18 cellular contexts compared by ENCODE assay signal in genomic region chr2:218961229-218961628, GRCh38. TPM values are rescaled to one million over a fixed set of nuclear protein-coding genes. Genes with fewer than 3 reads are reported as not detected.
DNase-seq lines count a peak whose midpoint lies in the region; ATAC-seq and TF ChIP-seq lines count a peak whose summit lies in the region.
"Had no signal": no experiment of that assay in that cellular context is flagged by ENCODE, and none has a peak within 500 bp of the region (broad histone marks: within the 10 kb centered on the region; RNA-seq: fewer than 3 reads in every experiment).

No MANE protein-coding gene starts in this region.

- H3K4me3 ChIP-seq in GM23338 (peak overlapping the region; percentile 83), ascending aorta (no peak overlapping the region)

- H3K27me3 Mint-ChIP-seq in GM23338 (ENCODE audit: insufficient read depth, low read depth, poor library complexity) (peaks cover 59% of the 10 kb centered on the region), brain (peaks cover 89% of the 10 kb centered on the region), nephron progenitor cell (ENCODE audit: low read depth, poor library complexity) (peaks cover 74% of the 10 kb centered on the region)

- H3K36me3 Mint-ChIP-seq in GM23338 (ENCODE audit: low read depth) (no peaks in the 10 kb centered on the region; the same call in 2 of the 3 replicates), brain (no peaks in the 10 kb centered on the region), nephron progenitor cell (ENCODE audit: low read depth) (no peaks in the 10 kb centered on the region)

- ATAC-seq in GM23338 (no peak), HG02642 (IDR thresholded peaks at IDR 0.05; ENCODE audit: poor library complexity, unreplicated experiment) (no peak)

- no peak overlapping the region for H3K27ac ChIP-seq in GM23338 (ENCODE audit: low read depth)
- no peak overlapping the region for H3K27ac ChIP-seq in ascending aorta
- H3K27ac ChIP-seq: HL-60, neutrophil, spleen had no signal

- DNase-seq in NCI-H748 treated with DMSO at 0.1 percent for 48 hours (lab: John Stamatoyannopoulos, UW) (peak; percentile 40), NCI-H748 (lab: John Stamatoyannopoulos, UW; ENCODE audit: unreplicated experiment) (no peak), GM23338 (ENCODE audit: low spot score) (no peak), nephron progenitor cell (no peak), medulla oblongata (ENCODE audit: extremely low spot score) (no peak), ascending aorta (ENCODE audit: low spot score in 2 of 2) (no peak)
- DNase-seq: effector CD8-positive, alpha-beta T cell; foreskin melanocyte; GOT3; spleen; SW 1271 had no signal

- H3K36me3 ChIP-seq in GM23338 (ENCODE audit: insufficient read depth) (no peaks in the 10 kb centered on the region), ascending aorta (no peaks in the 10 kb centered on the region)
- H3K36me3 ChIP-seq: neutrophil, spleen had no signal

- H3K9me3 Mint-ChIP-seq in GM23338 (no peaks in the 10 kb centered on the region), brain (peaks cover 0 to 9% (median 0%) of the 10 kb centered on the region in 5 experiments), nephron progenitor cell (no peaks in the 10 kb centered on the region)

- no peaks in the 10 kb centered on the region for H3K9me3 ChIP-seq in ascending aorta
- H3K9me3 ChIP-seq: neutrophil had no signal

- peak overlapping the region; percentile 82 for H3K4me3 Mint-ChIP-seq in GM23338
- peak overlapping the region; percentile 87 to 88 (median 88) for H3K4me3 Mint-ChIP-seq in brain
- H3K4me3 Mint-ChIP-seq in nephron progenitor cell = peak overlapping the region; percentile 81

- no peaks in the 10 kb centered on the region; the same call in 1 of the 2 replicates for H4K20me1 ChIP-seq in GM23338 (replicated peaks; ENCODE audit: insufficient read depth)

- H3K4me1 ChIP-seq in GM23338 (ENCODE audit: insufficient read depth) (peaks cover 26% of the 10 kb centered on the region), ascending aorta (peaks cover 0 to 5% of the 10 kb centered on the region in 2 donors)

- H2AFZ ChIP-seq in GM23338 = no peak overlapping the region

- H3F3A ChIP-seq in GM23338 (replicated peaks; ENCODE audit: low read depth) = peaks cover 8% of the 10 kb centered on the region

- H3K27ac Mint-ChIP-seq in GM23338 = no peak overlapping the region
- H3K27ac Mint-ChIP-seq in brain = peak overlapping the region in 4 of 5 experiments; percentile 64 to 86 (median 82)
- H3K27ac Mint-ChIP-seq in nephron progenitor cell = no peak overlapping the region

- H3K79me2 ChIP-seq in GM23338 (replicated peaks; ENCODE audit: insufficient read depth) = no peaks in the 10 kb centered on the region

- no peaks in the 10 kb centered on the region for H3K9me2 ChIP-seq in GM23338 (ENCODE audit: insufficient read depth)

- H3K4me1 Mint-ChIP-seq in GM23338 (peaks cover 32% of the 10 kb centered on the region), brain (peaks cover 54% of the 10 kb centered on the region), nephron progenitor cell (peaks cover 36% of the 10 kb centered on the region)

- peak overlapping the region; percentile 95 for H3K4me2 ChIP-seq in GM23338

- intact Hi-C loops in ascending aorta (cut with DNase I) = no loop called here

- TF ChIP-seq CTCF in GM23338 (conservative IDR thresholded peaks at IDR 0.05; ENCODE audit: low read depth in 2 of 2) (no peak), brain (conservative IDR thresholded peaks at IDR 0.05) (no peak), nephron progenitor cell (IDR thresholded peaks at IDR 0.05) (no peak), ascending aorta (IDR thresholded peaks at IDR 0.05) (no peak)

- H3K27me3 ChIP-seq in GM23338 (ENCODE audit: insufficient read depth) (peaks cover 72% of the 10 kb centered on the region), ascending aorta (peaks cover 34% of the 10 kb centered on the region)

TF ChIP-seq in GM23338, 12 proteins besides CTCF, POLR2A, EP300 and RAD21:
- peak; percentile 82 for TF ChIP-seq EZH2 (IDR thresholded peaks at IDR 0.05; ENCODE audit: low read depth, unreplicated experiment)
- no peak for TF ChIP-seq POLR2AphosphoS5 (IDR thresholded peaks at IDR 0.05; ENCODE audit: low read depth)

RNA-seq across cellular contexts. Expression of gene CDK5R2, which starts 1.8 kb away (rescaled TPM):
- total RNA-seq in GM23338 (2014; rRNA removed; shearing (Covaris generic)) = 0.43 and 0.56 TPM in 2 replicates
- 0.19 TPM in 1 of 2 replicates, not detected in the other for polyA plus RNA-seq in GM23338 (2016; fragmentation: Nextera tagmentation; extraction: Ambion mirVana)
- polyA plus RNA-seq in brain (ENCODE audit: insufficient read depth, low read depth, low replicate concordance) = 44.3 TPM
- not detected for total RNA-seq in ascending aorta
- total RNA-seq: aorta, spleen, ureter had no signal
- polyA plus RNA-seq: aorta, spleen had no signal

RNA-seq across cellular contexts. Expression of gene FEV, which starts 23.8 kb away (rescaled TPM):
- total RNA-seq in GM23338 (2014; rRNA removed; shearing (Covaris generic)) = not detected in 2 replicates
- polyA plus RNA-seq in GM23338 (2016; fragmentation: Nextera tagmentation; extraction: Ambion mirVana) (not detected in 2 replicates), brain (ENCODE audit: insufficient read depth, low read depth, low replicate concordance) (5.9 TPM)
- total RNA-seq in ascending aorta = not detected
- total RNA-seq: aorta, M059J, spleen, ureter had no signal
- polyA plus RNA-seq: spleen had no signal

RNA-seq across cellular contexts. Expression of gene CRYBA2, which starts 32.0 kb away (rescaled TPM):
- not detected in 2 replicates for total RNA-seq in GM23338 (2014; rRNA removed; shearing (Covaris generic))
- polyA plus RNA-seq in GM23338 (2016; fragmentation: Nextera tagmentation; extraction: Ambion mirVana) (not detected in 2 replicates), brain (ENCODE audit: insufficient read depth, low read depth, low replicate concordance) (9.1 TPM)
- total RNA-seq in ascending aorta = not detected
- total RNA-seq: aorta, spleen, ureter had no signal
- polyA plus RNA-seq: aorta, spleen had no signal

Comparison
In these comparisons a context has a peak if more than half of its experiments do, and no peak if none do; other contexts are left out.
1. H3K27ac Mint-ChIP-seq: peak in brain (4 of 5); none in GM23338 (single experiment) and nephron progenitor cell (single experiment).
2. Peak in every context shown above with its lines, with median percentiles within 50 percentile points of each other: H3K4me3 Mint-ChIP-seq.